Comparison of ENCODE assay signal across 32 cellular contexts in genomic region chr11:104846216-104846615, GRCh38. TPM values are rescaled to one million over a fixed set of nuclear protein-coding genes. Genes with fewer than 3 reads are reported as not detected.
"Had no signal": no experiment of that assay in that cellular context is flagged by ENCODE, and none has a peak within 500 bp of the region (broad histone marks: within the 10 kb centered on the region; RNA-seq: fewer than 3 reads in every experiment).

No MANE protein-coding gene starts in this region.

- FAIRE-seq: RCC 7860 had no signal

- H3K27ac ChIP-seq: brain microvascular endothelial cell, PC-9, RWPE1, VCaP had no signal

- ATAC-seq: Right ventricle myocardium inferior had no signal

- H3K27me3 ChIP-seq: brain microvascular endothelial cell had no signal

- H3K4me2 ChIP-seq: PC-9 had no signal

- H3K36me3 ChIP-seq: brain microvascular endothelial cell had no signal

- H2AFZ ChIP-seq: PC-9 had no signal

- H3K4me3 ChIP-seq: PC-9 had no signal

- DNase-seq: activated B cell treated with CpG ODN at 0.5 μM for 24 hours; activated CD4-positive, alpha-beta memory T cell treated with anti-CD3 and anti-CD28 coated beads for 36 hours; activated CD4-positive, alpha-beta T cell treated with anti-CD3 and anti-CD28 coated beads for 4 hours; activated CD4-positive, alpha-beta T cell treated with anti-CD3 and anti-CD28 coated beads, Interleukin-2, amount 50 U/mL, for 1 hour; activated CD4-positive, CD25-positive, alpha-beta regulatory T cell treated with anti-CD3 and anti-CD28 coated beads, Interleukin-2, amount 50 U/mL, for 72 hours; activated CD8-positive, alpha-beta memory T cell treated with anti-CD3 and anti-CD28 coated beads, Interleukin-2, amount 50 U/mL, for 48 hours; activated effector memory CD4-positive, alpha-beta T cell treated with Interleukin-2 at 50 U/mL for 16 hours; activated naive CD4-positive, alpha-beta T cell treated with anti-CD3 and anti-CD28 coated beads, Interleukin-2, amount 50 U/mL, for 16 hours; activated naive CD8-positive, alpha-beta T cell treated with anti-CD3 and anti-CD28 coated beads for 36 hours; activated T-cell treated with anti-CD3 and anti-CD28 coated beads, Interleukin-2, amount 50 U/mL, for 48 hours; amniotic stem cell; aorta; brain microvascular endothelial cell; NCI-H1092 treated with DMSO at 0.1 percent for 48 hours; NCI-H1417 treated with DMSO at 0.1 percent for 48 hours; NCI-H1694; NCI-H1930; NCI-H2081 treated with DMSO at 0.1 percent for 48 hours; NCI-H510A; NCI-H526; NCI-H748 treated with DMSO at 0.1 percent for 48 hours; PC-9; SIG-M5; SW 1271; T-helper 1 cell; T-helper 2 cell; T-helper 9 cell had no signal

RNA-seq across cellular contexts. Expression of gene CASP12, which starts 52.0 kb away (rescaled TPM):
- total RNA-seq: activated B cell treated with CpG ODN at 0.5 μM for 24 hours; activated CD4-positive, alpha-beta memory T cell treated with anti-CD3 and anti-CD28 coated beads for 36 hours; activated naive CD8-positive, alpha-beta T cell treated with anti-CD3 and anti-CD28 coated beads for 36 hours; OCI-LY7; PC-9 had no signal
